In the genomic region with DNA sequence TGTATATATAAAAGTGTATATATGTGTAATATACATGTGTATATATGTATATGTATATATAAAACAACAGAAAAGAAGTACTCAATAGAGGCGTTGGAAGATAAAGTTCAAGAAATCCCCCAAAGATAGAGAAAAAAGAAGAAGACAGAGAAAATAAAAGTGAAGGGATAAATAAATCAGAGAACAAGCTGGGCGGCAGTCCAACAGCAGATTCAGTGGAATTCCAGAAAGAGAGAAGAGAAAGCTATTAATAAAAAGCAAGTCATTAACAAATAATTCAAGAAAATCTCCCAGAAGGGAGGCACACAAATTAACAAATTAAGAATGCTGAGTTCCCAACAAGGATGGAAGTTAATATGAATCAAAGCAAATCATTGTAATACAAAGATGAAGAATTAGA, we compare ENCODE assay signal across 25 cellular contexts. TPM values are rescaled to one million over a fixed set of nuclear protein-coding genes. Genes with fewer than 3 reads are reported as not detected.
"Had no signal": no experiment of that assay in that cellular context is flagged by ENCODE, and none has a peak within 500 bp of the region (broad histone marks: within the 10 kb centered on the region; RNA-seq: fewer than 3 reads in every experiment).

No MANE protein-coding gene starts in this region.

- H3K9me3 ChIP-seq: ascending aorta, colonic mucosa, gastroesophageal sphincter had no signal

- DNase-seq: activated B cell treated with CpG ODN at 0.5 μM for 24 hours; activated CD4-positive, alpha-beta T cell treated with anti-CD3 and anti-CD28 coated beads for 48 hours; activated CD4-positive, alpha-beta T cell treated with anti-CD3 and anti-CD28 coated beads, Interleukin-2, amount 50 U/mL, for 1 hour; activated CD4-positive, alpha-beta T cell treated with anti-CD3 and anti-CD28 coated beads, Interleukin-2, amount 50 U/mL, for 48 hours; activated CD8-positive, alpha-beta memory T cell treated with anti-CD3 and anti-CD28 coated beads for 24 hours; activated CD8-positive, alpha-beta T cell treated with anti-CD3 and anti-CD28 coated beads for 36 hours; activated effector memory CD4-positive, alpha-beta T cell treated with Interleukin-2 at 50 U/mL for 16 hours; activated gamma-delta T cell treated with Interleukin-2 at 50 U/mL for 16 hours; activated naive CD4-positive, alpha-beta T cell treated with anti-CD3 and anti-CD28 coated beads, Interleukin-2, amount 50 U/mL, for 16 hours; activated naive CD4-positive, alpha-beta T cell treated with Interleukin-2 at 50 U/mL for 16 hours; activated T-cell treated with anti-CD3 and anti-CD28 coated beads, Interleukin-2, amount 50 U/mL, for 4 hours; brain microvascular endothelial cell; colonic mucosa; effector CD8-positive, alpha-beta T cell; foreskin melanocyte; T-helper 1 cell; T-helper 17 cell; T1000; WERI-Rb-1 had no signal

- H3K36me3 ChIP-seq: ascending aorta, brain microvascular endothelial cell, colonic mucosa, gastroesophageal sphincter, WERI-Rb-1 had no signal

- H3K27ac ChIP-seq: ascending aorta, brain microvascular endothelial cell, colonic mucosa, epithelial cell of prostate, gastroesophageal sphincter, WERI-Rb-1 had no signal

- H3K27me3 ChIP-seq: ascending aorta, brain microvascular endothelial cell, colonic mucosa, gastroesophageal sphincter had no signal

- ATAC-seq: activated CD4-positive, CD25-positive, alpha-beta regulatory T cell treated with anti-CD3 and anti-CD28 coated beads, Interleukin-2, amount 50 U/mL, for 24 hours; activated CD8-positive, alpha-beta T cell treated with anti-CD3 and anti-CD28 coated beads for 36 hours; activated T-cell treated with anti-CD3 and anti-CD28 coated beads, Interleukin-2, amount 50 U/mL, for 4 hours; activated T-helper 17 cell treated with anti-CD3 and anti-CD28 coated beads, Interleukin-2, amount 50 U/mL, for 72 hours; gastroesophageal sphincter; T-helper 17 cell had no signal

- H3K4me3 ChIP-seq: ascending aorta, colonic mucosa, gastroesophageal sphincter had no signal

- H3K4me1 ChIP-seq: ascending aorta, colonic mucosa had no signal

RNA-seq across cellular contexts. Expression of gene RNF148, which starts 59.3 kb away (rescaled TPM):
- total RNA-seq: activated B cell treated with CpG ODN at 0.5 μM for 24 hours; activated CD8-positive, alpha-beta T cell treated with anti-CD3 and anti-CD28 coated beads for 36 hours; activated T-cell treated with anti-CD3 and anti-CD28 coated beads, Interleukin-2, amount 50 U/mL, for 4 hours; activated T-helper 17 cell treated with anti-CD3 and anti-CD28 coated beads, Interleukin-2, amount 50 U/mL, for 72 hours; chondrocyte; T-helper 17 cell had no signal
